ENCODE assay signal across 16 cellular contexts in genomic region chr1:119081267-119081666, GRCh38. TPM values are rescaled to one million over a fixed set of nuclear protein-coding genes. Genes with fewer than 3 reads are reported as not detected.
DNase-seq lines count a peak whose midpoint lies in the region; ATAC-seq and TF ChIP-seq lines count a peak whose summit lies in the region.
"Had no signal": no experiment of that assay in that cellular context is flagged by ENCODE, and none has a peak within 500 bp of the region (broad histone marks: within the 10 kb centered on the region; RNA-seq: fewer than 3 reads in every experiment).

No MANE protein-coding gene starts in this region.

- H4K20me1 ChIP-seq in hepatocyte (ENCODE audit: insufficient read depth, poor library complexity, severe bottlenecking): no peaks in the 10 kb centered on the region

- no peak overlapping the region for H2AK5ac ChIP-seq in trophoblast cell (ENCODE audit: low read length)

- no peaks in the 10 kb centered on the region for H3K4me1 ChIP-seq in RWPE2 (ENCODE audit: insufficient read depth, poor library complexity, severe bottlenecking)
- H3K4me1 ChIP-seq in trophoblast cell (ENCODE audit: control insufficient read depth in 1 of 2, insufficient read depth in 2 of 2, low read length in 2 of 2): no peaks in the 10 kb centered on the region
- H3K4me1 ChIP-seq in right lobe of liver: no peaks in the 10 kb centered on the region
- H3K4me1 ChIP-seq in hepatocyte (ENCODE audit: insufficient read depth): no peaks in the 10 kb centered on the region
- H3K4me1 ChIP-seq: parathyroid adenoma had no signal

- H3K23ac ChIP-seq in trophoblast cell (ENCODE audit: low read length): no peak overlapping the region

- H3K4me2 ChIP-seq in trophoblast cell (ENCODE audit: low read length) (no peak overlapping the region), hepatocyte (no peak overlapping the region)

- no peak overlapping the region for H4K8ac ChIP-seq in trophoblast cell (ENCODE audit: low read depth, low read length)

- H2BK120ac ChIP-seq in trophoblast cell (ENCODE audit: insufficient read depth, low read length, poor library complexity): no peak overlapping the region

- no peak overlapping the region for H2AFZ ChIP-seq in trophoblast cell (ENCODE audit: insufficient read depth, low read length, poor library complexity)
- no peak overlapping the region for H2AFZ ChIP-seq in hepatocyte
- H2AFZ ChIP-seq: parathyroid adenoma had no signal

- peak; percentile 19 for DNase-seq in EL
- no peak for DNase-seq in RWPE2 (ENCODE audit: low spot score)
- DNase-seq in coronary artery (ENCODE audit: low spot score): no peak
- DNase-seq in trophoblast cell: no peak
- DNase-seq in right lobe of liver: no peak
- DNase-seq in hepatocyte (ENCODE audit: low spot score): no peak
- no peak for DNase-seq in mesenteric fat pad (ENCODE audit: low spot score)
- no peak for DNase-seq in activated CD4-positive, alpha-beta T cell treated with anti-CD3 and anti-CD28 coated beads for 1 hour
- DNase-seq: activated naive CD4-positive, alpha-beta T cell treated with anti-CD3 and anti-CD28 coated beads, Interleukin-2, amount 10 ng/mL, durations not matched to agents 7 days and 5 days; head of caudate nucleus; left cardiac atrium; NCI-H187; NCI-H526 treated with DMSO at 0.1 percent for 48 hours had no signal

- no peak overlapping the region for H3K9ac ChIP-seq in trophoblast cell (ENCODE audit: low read length)
- H3K9ac ChIP-seq: parathyroid adenoma had no signal

- no peak overlapping the region for H4K12ac ChIP-seq in trophoblast cell (ENCODE audit: low read depth, low read length)

- H3K27ac ChIP-seq in RWPE2 (ENCODE audit: poor library complexity, severe bottlenecking) (no peak overlapping the region), coronary artery (peak overlapping the region; percentile 2 to 42), trophoblast cell (ENCODE audit: low read depth, low read length) (peak overlapping the region; percentile 58), right lobe of liver (no peak overlapping the region), hepatocyte (no peak overlapping the region)
- H3K27ac ChIP-seq: parathyroid adenoma had no signal

- H3K14ac ChIP-seq in trophoblast cell (ENCODE audit: low read length): no peak overlapping the region

- no peak overlapping the region for H4K91ac ChIP-seq in trophoblast cell (ENCODE audit: low read depth, low read length)

- H3K4ac ChIP-seq in trophoblast cell (ENCODE audit: low read depth, low read length): no peak overlapping the region

- intact Hi-C loops in right lobe of liver (cut with DNase I): no loop called here

- no peak for TF ChIP-seq POLR2A in right lobe of liver (IDR thresholded peaks at IDR 0.05)

- H3K27me3 ChIP-seq in RWPE2 (ENCODE audit: insufficient read depth, poor library complexity, severe bottlenecking): no peaks in the 10 kb centered on the region
- no peaks in the 10 kb centered on the region for H3K27me3 ChIP-seq in trophoblast cell (ENCODE audit: insufficient read depth, low read length)
- no peaks in the 10 kb centered on the region for H3K27me3 ChIP-seq in right lobe of liver
- no peaks in the 10 kb centered on the region for H3K27me3 ChIP-seq in hepatocyte

- no peaks in the 10 kb centered on the region for H3K79me2 ChIP-seq in trophoblast cell (ENCODE audit: control insufficient read depth, insufficient read depth, low read length, poor library complexity)
- no peaks in the 10 kb centered on the region for H3K79me2 ChIP-seq in hepatocyte
- H3K79me2 ChIP-seq: parathyroid adenoma had no signal

- H3K4me3 ChIP-seq in RWPE2 (ENCODE audit: severe bottlenecking) (no peak overlapping the region), coronary artery (no peak overlapping the region), trophoblast cell (ENCODE audit: low read depth, low read length) (no peak overlapping the region), right lobe of liver (no peak overlapping the region), hepatocyte (no peak overlapping the region)

- H3K9me2 ChIP-seq in hepatocyte (replicated peaks; ENCODE audit: insufficient read depth): no peaks in the 10 kb centered on the region

- H3K36me3 ChIP-seq in RWPE2 (ENCODE audit: low read depth): no peaks in the 10 kb centered on the region
- H3K36me3 ChIP-seq in trophoblast cell (ENCODE audit: control insufficient read depth in 1 of 2, insufficient read depth in 2 of 2, low read length in 2 of 2): no peaks in the 10 kb centered on the region
- H3K36me3 ChIP-seq in right lobe of liver: peaks cover 0 to 2% (median 0%) of the 10 kb centered on the region in 4 donors
- H3K36me3 ChIP-seq in hepatocyte (replicated peaks; ENCODE audit: insufficient read depth, low read depth): no peaks in the 10 kb centered on the region

- H3K18ac ChIP-seq in trophoblast cell (ENCODE audit: low read length): no peak overlapping the region

- no peak overlapping the region for H2BK5ac ChIP-seq in trophoblast cell (ENCODE audit: low read depth, low read length, poor library complexity)

- no peak overlapping the region for H2BK12ac ChIP-seq in trophoblast cell (ENCODE audit: low read length)

- TF ChIP-seq CTCF in RWPE2 (IDR thresholded peaks at IDR 0.05; ENCODE audit: poor library complexity, severe bottlenecking) (no peak), coronary artery (IDR thresholded peaks at IDR 0.05) (no peak), right lobe of liver (IDR thresholded peaks at IDR 0.05) (no peak), hepatocyte (IDR thresholded peaks at IDR 0.05; ENCODE audit: poor library complexity) (no peak)

- H3K79me1 ChIP-seq in trophoblast cell (ENCODE audit: low read length): no peaks in the 10 kb centered on the region

- no peaks in the 10 kb centered on the region for H3K9me3 ChIP-seq in RWPE2 (ENCODE audit: severe bottlenecking)
- H3K9me3 ChIP-seq in trophoblast cell (ENCODE audit: insufficient read depth, low read depth, low read length): no peaks in the 10 kb centered on the region
- H3K9me3 ChIP-seq in right lobe of liver: no peaks in the 10 kb centered on the region
- H3K9me3 ChIP-seq in hepatocyte (ENCODE audit: low read depth): no peaks in the 10 kb centered on the region

- ATAC-seq in RWPE2 (ENCODE audit: low read depth) (0 out of 3 replicates have a peak, but pooled peaks have one; percentile 25), right lobe of liver (no peak)
- ATAC-seq: activated CD4-positive, CD25-positive, alpha-beta regulatory T cell treated with anti-CD3 and anti-CD28 coated beads, Interleukin-2, amount 50 U/mL, for 24 hours; Panc1 had no signal

RNA-seq across cellular contexts. Expression of gene WARS2, which starts 59.2 kb away (rescaled TPM):
- 8.3 and 8.4 TPM in 2 replicates for polyA plus RNA-seq in trophoblast cell (2013)
- total RNA-seq in right lobe of liver: 1 to 10 TPM; 4.3 to 8.7 (median 6.2) TPM
- 18.3 and 19.3 TPM in 2 replicates for total RNA-seq in hepatocyte
- polyA plus RNA-seq in hepatocyte: 6.2 and 10.4 TPM in 2 replicates
- 14.5 TPM for total RNA-seq in mesenteric fat pad

Comparison
In these comparisons a context has a peak if more than half of its experiments do, and no peak if none do; other contexts are left out.
1. H3K27ac ChIP-seq: peak in coronary artery (2 of 2) and trophoblast cell (single experiment); none in RWPE2 (single experiment), right lobe of liver (0 of 3) and hepatocyte (single experiment).